ENCODE assay signal across 8 cellular contexts in genomic region chr3:89289791-89290190, GRCh38.
"Had no signal": no experiment of that assay in that cellular context is flagged by ENCODE, and none has a peak within 500 bp of the region (broad histone marks: within the 10 kb centered on the region; RNA-seq: fewer than 3 reads in every experiment).

No MANE protein-coding gene starts in this region.

- H3K9ac ChIP-seq: GM23248 had no signal

- H3K9me3 ChIP-seq: HAP-1 had no signal

- H3K4me1 ChIP-seq: HAP-1 had no signal

- H3K4me2 ChIP-seq: GM23338 had no signal

- H3K4me3 ChIP-seq: GM23248, GM23338, HAP-1 had no signal

- H3K27ac ChIP-seq: GM23248 had no signal

- H2AFZ ChIP-seq: GM23248, GM23338 had no signal

- DNase-seq: GM23248, GOT3, H7, H9, HCEC 1CT, HFFc6 had no signal

- H3K36me3 ChIP-seq: HAP-1 had no signal
